1 cellular context compared by ENCODE assay signal in genomic region chr16:69386596-69386995, GRCh38.
TF ChIP-seq lines count a peak whose summit lies in the region.

No MANE protein-coding gene starts in this region.

TF ChIP-seq in K562, 482 proteins besides CTCF, POLR2A, EP300 and RAD21:
- TF ChIP-seq RBBP5 (IDR thresholded peaks at IDR 0.05; ENCODE audit: borderline replicate concordance, insufficient read depth, low read length, poor library complexity, severe bottlenecking) (no peak), HDGF (IDR thresholded peaks at IDR 0.05) (0 out of 2 replicates have a peak, but pooled peaks have one; percentile 0)
